ENCODE assay signal across 18 cellular contexts in the genomic region with DNA sequence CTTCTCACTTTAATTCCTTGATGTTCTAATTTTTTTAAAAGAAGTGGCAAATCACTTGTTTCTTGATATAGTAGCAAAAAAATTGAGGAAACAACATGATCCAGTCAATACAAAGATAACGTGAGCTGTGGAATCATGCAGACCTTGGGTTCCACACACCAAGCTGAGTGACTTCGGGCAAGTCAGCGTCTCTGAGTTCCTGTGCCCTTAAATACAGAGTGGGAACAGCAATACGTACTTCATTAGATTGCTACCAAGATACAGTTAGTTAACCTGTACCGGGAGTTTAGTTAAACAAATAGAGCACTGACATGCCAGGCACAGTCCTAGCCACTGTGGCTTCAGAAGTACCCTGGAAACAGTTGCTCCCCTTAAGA.
"Had no signal": no experiment of that assay in that cellular context is flagged by ENCODE, and none has a peak within 500 bp of the region (broad histone marks: within the 10 kb centered on the region; RNA-seq: fewer than 3 reads in every experiment).

No MANE protein-coding gene starts in this region.

- ATAC-seq: activated T-helper 17 cell treated with anti-CD3 and anti-CD28 coated beads, Interleukin-2, amount 50 U/mL, for 72 hours; natural killer cell; stimulated activated naive B cell treated with anti-CD40 and anti-IgM and Interleukin-4, amounts not matched to agents 10 μg/mL and 1 μg/mL and 100 μg/mL, for 72 hours had no signal

- H3K27ac ChIP-seq: neutrophil had no signal

- H3K27me3 ChIP-seq: neutrophil, tibial nerve had no signal

- H3K9me3 ChIP-seq: neutrophil, tibial nerve had no signal

- DNase-seq: activated B cell treated with CpG ODN at 0.5 μM for 24 hours; activated CD4-positive, alpha-beta memory T cell treated with anti-CD3 and anti-CD28 coated beads for 36 hours; activated CD4-positive, alpha-beta T cell treated with anti-CD3 and anti-CD28 coated beads for 4 hours; activated naive CD4-positive, alpha-beta T cell; activated naive CD8-positive, alpha-beta T cell treated with anti-CD3 and anti-CD28 coated beads, Interleukin-2, amount 10 ng/mL, durations not matched to agents 7 days and 5 days; activated T-cell treated with anti-CD3 and anti-CD28 coated beads for 4 hours; cortex of kidney; effector CD8-positive, alpha-beta T cell; glutamatergic neuron; islet precursor cell; mesendoderm; natural killer cell; stimulated activated naive B cell treated with anti-CD40 and anti-IgM and Interleukin-4, amounts not matched to agents 10 μg/mL and 1 μg/mL and 100 μg/mL, for 72 hours; T-helper 1 cell; T-helper 9 cell had no signal

- H3K4me3 ChIP-seq: tibial nerve had no signal
